In genomic region chr6:26286168-26286854, GRCh38 we compare ENCODE assay signal across 8 cellular contexts.
DNase-seq lines count a peak whose midpoint lies in the region; ATAC-seq and TF ChIP-seq lines count a peak whose summit lies in the region.

No MANE protein-coding gene starts in this region.

- no peaks in the 10 kb centered on the region; the same call in 1 of the 2 replicates for H3K9me3 ChIP-seq in SJSA1 (replicated peaks)
- no peaks in the 10 kb centered on the region for H3K9me3 ChIP-seq in upper lobe of right lung

- H3K27ac ChIP-seq in SJSA1 = peak overlapping the region; percentile 95
- peak overlapping the region; percentile 91 for H3K27ac ChIP-seq in upper lobe of right lung

- TF ChIP-seq CTCF in omental fat pad (IDR thresholded peaks at IDR 0.05) (no peak), upper lobe of right lung (IDR thresholded peaks at IDR 0.05) (no peak)

- DNase-seq in DMS153 treated with DMSO at 0.1 percent for 48 hours (lab: John Stamatoyannopoulos, UW; ENCODE audit: unreplicated experiment) (peak; percentile 58), LoVo (ENCODE audit: low spot score) (peak; percentile 62), SJSA1 (ENCODE audit: low read depth in 1 of 2, low spot score in 2 of 2) (peak in 1 of 2 experiments; percentile 90), germinal center (ENCODE audit: low spot score) (peak; percentile 44), omental fat pad (ENCODE audit: low spot score) (peak; percentile 55), upper lobe of right lung (peak; percentile 70)
- DNase-seq in activated naive CD4-positive, alpha-beta T cell treated with Interleukin-2 at 50 U/mL for 16 hours = peak; percentile 74

- H3K4me3 ChIP-seq in SJSA1 = peak overlapping the region; percentile 45
- peak overlapping the region; percentile 62 for H3K4me3 ChIP-seq in upper lobe of right lung

- H3K4me1 ChIP-seq in SJSA1 (replicated peaks) (peaks cover 24% of the 10 kb centered on the region), upper lobe of right lung (peaks cover 14% of the 10 kb centered on the region)

- ATAC-seq in omental fat pad (ENCODE audit: low FRiP score) (no peak), upper lobe of right lung (peak; percentile 59), GM18519 (IDR thresholded peaks at IDR 0.05; ENCODE audit: low FRiP score, unreplicated experiment) (no peak)

- intact Hi-C loops in upper lobe of right lung (cut with DNase I) = no loop called here

- H3K36me3 ChIP-seq in SJSA1 (no peaks in the 10 kb centered on the region), upper lobe of right lung (no peaks in the 10 kb centered on the region)

- H3K27me3 ChIP-seq in SJSA1 (replicated peaks) (no peaks in the 10 kb centered on the region), upper lobe of right lung (no peaks in the 10 kb centered on the region)
